Comparison of ENCODE assay signal across 1 cellular context in the genomic region with DNA sequence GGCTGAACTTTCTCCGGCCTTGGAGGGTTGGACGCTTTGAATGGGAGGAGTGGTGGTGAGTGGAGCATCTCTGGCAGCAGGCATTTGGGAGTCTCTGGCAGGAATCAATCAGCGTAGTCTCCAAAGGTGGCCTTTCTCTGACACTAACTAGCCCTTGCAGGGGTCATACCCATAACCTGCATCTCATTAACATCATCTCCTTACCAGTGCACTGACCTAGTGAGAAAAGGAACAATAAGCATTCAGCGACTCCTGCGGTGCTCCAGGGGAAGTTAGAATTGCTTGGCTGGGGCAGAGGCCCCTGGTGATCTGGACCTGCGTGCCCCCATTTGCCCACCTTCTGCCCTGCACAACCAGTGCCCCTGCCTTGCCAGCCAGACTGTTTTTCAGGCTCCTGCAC.
TF ChIP-seq lines count a peak whose summit lies in the region.

No MANE protein-coding gene starts in this region.

TF ChIP-seq in GM23338, 12 proteins besides CTCF, POLR2A, EP300 and RAD21 (continued from another document):
- TF ChIP-seq, protein P1, sequence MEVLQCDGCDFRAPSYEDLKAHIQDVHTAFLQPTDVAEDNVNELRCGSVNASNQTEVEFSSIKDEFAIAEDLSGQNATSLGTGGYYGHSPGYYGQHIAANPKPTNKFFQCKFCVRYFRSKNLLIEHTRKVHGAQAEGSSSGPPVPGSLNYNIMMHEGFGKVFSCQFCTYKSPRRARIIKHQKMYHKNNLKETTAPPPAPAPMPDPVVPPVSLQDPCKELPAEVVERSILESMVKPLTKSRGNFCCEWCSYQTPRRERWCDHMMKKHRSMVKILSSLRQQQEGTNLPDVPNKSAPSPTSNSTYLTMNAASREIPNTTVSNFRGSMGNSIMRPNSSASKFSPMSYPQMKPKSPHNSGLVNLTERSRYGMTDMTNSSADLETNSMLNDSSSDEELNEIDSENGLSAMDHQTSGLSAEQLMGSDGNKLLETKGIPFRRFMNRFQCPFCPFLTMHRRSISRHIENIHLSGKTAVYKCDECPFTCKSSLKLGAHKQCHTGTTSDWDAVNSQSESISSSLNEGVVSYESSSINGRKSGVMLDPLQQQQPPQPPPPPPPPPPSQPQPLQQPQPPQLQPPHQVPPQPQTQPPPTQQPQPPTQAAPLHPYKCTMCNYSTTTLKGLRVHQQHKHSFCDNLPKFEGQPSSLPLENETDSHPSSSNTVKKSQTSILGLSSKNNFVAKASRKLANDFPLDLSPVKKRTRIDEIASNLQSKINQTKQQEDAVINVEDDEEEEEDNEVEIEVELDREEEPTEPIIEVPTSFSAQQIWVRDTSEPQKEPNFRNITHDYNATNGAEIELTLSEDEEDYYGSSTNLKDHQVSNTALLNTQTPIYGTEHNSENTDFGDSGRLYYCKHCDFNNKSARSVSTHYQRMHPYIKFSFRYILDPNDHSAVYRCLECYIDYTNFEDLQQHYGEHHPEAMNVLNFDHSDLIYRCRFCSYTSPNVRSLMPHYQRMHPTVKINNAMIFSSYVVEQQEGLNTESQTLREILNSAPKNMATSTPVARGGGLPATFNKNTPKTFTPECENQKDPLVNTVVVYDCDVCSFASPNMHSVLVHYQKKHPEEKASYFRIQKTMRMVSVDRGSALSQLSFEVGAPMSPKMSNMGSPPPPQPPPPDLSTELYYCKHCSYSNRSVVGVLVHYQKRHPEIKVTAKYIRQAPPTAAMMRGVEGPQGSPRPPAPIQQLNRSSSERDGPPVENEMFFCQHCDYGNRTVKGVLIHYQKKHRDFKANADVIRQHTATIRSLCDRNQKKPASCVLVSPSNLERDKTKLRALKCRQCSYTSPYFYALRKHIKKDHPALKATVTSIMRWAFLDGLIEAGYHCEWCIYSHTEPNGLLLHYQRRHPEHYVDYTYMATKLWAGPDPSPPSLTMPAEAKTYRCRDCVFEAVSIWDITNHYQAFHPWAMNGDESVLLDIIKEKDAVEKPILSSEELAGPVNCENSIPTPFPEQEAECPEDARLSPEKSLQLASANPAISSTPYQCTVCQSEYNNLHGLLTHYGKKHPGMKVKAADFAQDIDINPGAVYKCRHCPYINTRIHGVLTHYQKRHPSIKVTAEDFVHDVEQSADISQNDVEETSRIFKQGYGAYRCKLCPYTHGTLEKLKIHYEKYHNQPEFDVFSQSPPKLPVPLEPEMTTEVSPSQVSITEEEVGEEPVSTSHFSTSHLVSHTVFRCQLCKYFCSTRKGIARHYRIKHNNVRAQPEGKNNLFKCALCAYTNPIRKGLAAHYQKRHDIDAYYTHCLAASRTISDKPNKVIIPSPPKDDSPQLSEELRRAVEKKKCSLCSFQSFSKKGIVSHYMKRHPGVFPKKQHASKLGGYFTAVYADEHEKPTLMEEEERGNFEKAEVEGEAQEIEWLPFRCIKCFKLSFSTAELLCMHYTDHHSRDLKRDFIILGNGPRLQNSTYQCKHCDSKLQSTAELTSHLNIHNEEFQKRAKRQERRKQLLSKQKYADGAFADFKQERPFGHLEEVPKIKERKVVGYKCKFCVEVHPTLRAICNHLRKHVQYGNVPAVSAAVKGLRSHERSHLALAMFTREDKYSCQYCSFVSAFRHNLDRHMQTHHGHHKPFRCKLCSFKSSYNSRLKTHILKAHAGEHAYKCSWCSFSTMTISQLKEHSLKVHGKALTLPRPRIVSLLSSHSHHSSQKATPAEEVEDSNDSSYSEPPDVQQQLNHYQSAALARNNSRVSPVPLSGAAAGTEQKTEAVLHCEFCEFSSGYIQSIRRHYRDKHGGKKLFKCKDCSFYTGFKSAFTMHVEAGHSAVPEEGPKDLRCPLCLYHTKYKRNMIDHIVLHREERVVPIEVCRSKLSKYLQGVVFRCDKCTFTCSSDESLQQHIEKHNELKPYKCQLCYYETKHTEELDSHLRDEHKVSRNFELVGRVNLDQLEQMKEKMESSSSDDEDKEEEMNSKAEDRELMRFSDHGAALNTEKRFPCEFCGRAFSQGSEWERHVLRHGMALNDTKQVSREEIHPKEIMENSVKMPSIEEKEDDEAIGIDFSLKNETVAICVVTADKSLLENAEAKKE (CRISPR knock-in tag; IDR thresholded peaks at IDR 0.05): no peak
- no peak for TF ChIP-seq NANOG (IDR thresholded peaks at IDR 0.05; ENCODE audit: borderline replicate concordance)
- no peak for TF ChIP-seq POLR2AphosphoS5 (IDR thresholded peaks at IDR 0.05; ENCODE audit: low read depth)
- no peak for TF ChIP-seq JUNB (IDR thresholded peaks at IDR 0.05; ENCODE audit: unreplicated experiment)
